Comparison of ENCODE assay signal across 8 cellular contexts in the genomic region with DNA sequence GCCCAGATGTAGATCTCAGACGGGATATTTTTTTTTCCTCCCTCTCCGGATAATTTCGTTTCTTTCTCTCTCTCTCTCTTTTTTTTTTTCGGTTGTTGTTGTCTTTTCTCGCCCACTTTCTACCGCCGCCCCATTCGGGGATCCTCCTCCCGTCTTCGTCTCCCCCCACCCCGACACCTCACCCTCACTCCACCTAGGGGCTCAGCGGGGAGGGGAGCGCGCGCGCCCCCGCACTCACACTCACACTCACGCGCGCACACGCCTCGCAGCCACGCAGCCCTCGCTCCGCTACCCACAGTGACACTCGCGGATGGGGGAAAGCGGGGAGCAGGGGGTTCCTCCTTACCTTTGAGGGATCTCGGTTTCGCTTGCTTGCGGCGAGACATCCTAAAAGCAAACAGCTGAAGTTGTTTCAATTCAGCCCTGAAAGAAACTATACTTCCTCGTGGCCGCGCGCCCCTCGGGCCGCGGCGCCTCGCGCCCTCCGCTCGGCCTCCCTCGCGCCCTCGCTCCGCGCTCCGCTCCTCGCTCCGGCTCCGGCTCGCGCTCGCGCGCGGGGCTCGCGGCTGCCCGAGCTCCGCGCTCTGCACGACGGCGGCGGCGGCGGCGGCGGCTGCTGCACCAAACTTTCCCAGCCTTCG. TPM values are rescaled to one million over a fixed set of nuclear protein-coding genes. Genes with fewer than 3 reads are reported as not detected.
DNase-seq lines count a peak whose midpoint lies in the region; ATAC-seq and TF ChIP-seq lines count a peak whose summit lies in the region.

No MANE protein-coding gene starts in this region.

- no peaks in the 10 kb centered on the region for H3K9me3 Mint-ChIP-seq in WTC11

- H3K27me3 ChIP-seq in vagina: no peaks in the 10 kb centered on the region

- peak in 1 of 2 donors; percentile 15 for TF ChIP-seq POLR2A in vagina (IDR thresholded peaks at IDR 0.05)

- DNase-seq in NCI-H1417 (lab: John Stamatoyannopoulos, UW) (peak; percentile 52 to 84 (median 80)), NCI-H1417 treated with DMSO at 0.1 percent for 48 hours (lab: John Stamatoyannopoulos, UW) (no peak), WTC11 (ENCODE audit: low spot score) (peak; percentile 17), fibroblast of gingiva (ENCODE audit: low read depth) (peak; percentile 58), myocyte (ENCODE audit: low read depth) (peak; percentile 81), vagina (ENCODE audit: extremely low spot score in 2 of 2) (no peak)

- H3K4me1 ChIP-seq in vagina: peaks cover 12% of the 10 kb centered on the region

- peak overlapping the region; percentile 97 for H3K4me3 Mint-ChIP-seq in WTC11

- H3K36me3 Mint-ChIP-seq in WTC11: no peaks in the 10 kb centered on the region

- H3K27me3 Mint-ChIP-seq in WTC11 (ENCODE audit: low read depth): peaks cover 46% of the 10 kb centered on the region

- H3K27ac Mint-ChIP-seq in WTC11: peak overlapping the region; percentile 94

- H3K36me3 ChIP-seq in vagina: no peaks in the 10 kb centered on the region

- TF ChIP-seq CTCF in WTC11 (IDR thresholded peaks at IDR 0.05): no peak
- TF ChIP-seq CTCF in vagina (IDR thresholded peaks at IDR 0.05): peak in 1 of 3 experiments; percentile 8

- CTCF ChIA-PET in WTC11 (lab: Charles Lee): interaction anchor here (0.7 kb wide), 1 partner anchor 208 kb away, joined by 5 read pairs; no protein-coding TSS in a partner anchor

- H3K27ac ChIP-seq in vagina: peak overlapping the region; percentile 93

- peak overlapping the region; percentile 60 to 65 for H3K4me3 ChIP-seq in vagina

- POLR2A ChIA-PET in WTC11 (lab: Charles Lee): interaction anchor here (0.7 to 0.8 kb wide), 2 partner anchors 236 to 1083 kb away, joined by 3 to 7 read pairs; no protein-coding TSS in a partner anchor

- H3K4me1 Mint-ChIP-seq in WTC11: peaks cover 20% of the 10 kb centered on the region

- no peaks in the 10 kb centered on the region for H3K9me3 ChIP-seq in vagina

- ATAC-seq in HG02798 (IDR thresholded peaks at IDR 0.05; ENCODE audit: poor library complexity, unreplicated experiment): peak; percentile 39
- ATAC-seq in WTC11: no peak
- no peak for ATAC-seq in HG02884 (IDR thresholded peaks at IDR 0.05; ENCODE audit: unreplicated experiment)

- intact Hi-C loops in vagina (cut with DNase I): loop anchor here (5.0 kb wide), 1 partner anchor 152 kb away; no protein-coding TSS in a partner anchor

TF ChIP-seq in WTC11, 78 proteins besides CTCF, POLR2A, EP300 and RAD21:
- TF ChIP-seq, protein P1, sequence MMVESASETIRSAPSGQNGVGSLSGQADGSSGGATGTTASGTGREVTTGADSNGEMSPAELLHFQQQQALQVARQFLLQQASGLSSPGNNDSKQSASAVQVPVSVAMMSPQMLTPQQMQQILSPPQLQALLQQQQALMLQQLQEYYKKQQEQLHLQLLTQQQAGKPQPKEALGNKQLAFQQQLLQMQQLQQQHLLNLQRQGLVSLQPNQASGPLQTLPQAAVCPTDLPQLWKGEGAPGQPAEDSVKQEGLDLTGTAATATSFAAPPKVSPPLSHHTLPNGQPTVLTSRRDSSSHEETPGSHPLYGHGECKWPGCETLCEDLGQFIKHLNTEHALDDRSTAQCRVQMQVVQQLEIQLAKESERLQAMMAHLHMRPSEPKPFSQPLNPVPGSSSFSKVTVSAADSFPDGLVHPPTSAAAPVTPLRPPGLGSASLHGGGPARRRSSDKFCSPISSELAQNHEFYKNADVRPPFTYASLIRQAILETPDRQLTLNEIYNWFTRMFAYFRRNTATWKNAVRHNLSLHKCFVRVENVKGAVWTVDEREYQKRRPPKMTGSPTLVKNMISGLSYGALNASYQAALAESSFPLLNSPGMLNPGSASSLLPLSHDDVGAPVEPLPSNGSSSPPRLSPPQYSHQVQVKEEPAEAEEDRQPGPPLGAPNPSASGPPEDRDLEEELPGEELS (CRISPR knock-in tag; IDR thresholded peaks at IDR 0.05): 0 out of 2 replicates have a peak, but pooled peaks have one; percentile 59
- 0 out of 2 replicates have a peak, but pooled peaks have one; percentile 58 for TF ChIP-seq ZNF512 (CRISPR knock-in tag; IDR thresholded peaks at IDR 0.05; ENCODE audit: borderline replicate concordance)
- no peak for TF ChIP-seq E2F1 (CRISPR knock-in tag; IDR thresholded peaks at IDR 0.05)
TF ChIP-seq in WTC11: peak in this region for 2.

RNA-seq across cellular contexts. Expression of gene ZNF521, which starts 1.3 kb away (rescaled TPM):
- 13.8 to 16.9 TPM (median 15.3 TPM) in 3 replicates for total RNA-seq in WTC11 (2021)
- total RNA-seq in myocyte: 27.2 and 40.5 TPM in 2 replicates
- 11.9 TPM for polyA plus RNA-seq in myocyte (2012)
- 18.7 TPM for total RNA-seq in vagina

Comparison
In these comparisons a context has a peak if more than half of its experiments do, and no peak if none do; other contexts are left out.
1. DNase-seq: peak in NCI-H1417 (3 of 3), WTC11 (single experiment), fibroblast of gingiva (single experiment) and myocyte (single experiment); none in NCI-H1417 treated with DMSO at 0.1 percent for 48 hours (single experiment) and vagina (0 of 2).